ENCODE assay signal across 2 cellular contexts in the genomic region with DNA sequence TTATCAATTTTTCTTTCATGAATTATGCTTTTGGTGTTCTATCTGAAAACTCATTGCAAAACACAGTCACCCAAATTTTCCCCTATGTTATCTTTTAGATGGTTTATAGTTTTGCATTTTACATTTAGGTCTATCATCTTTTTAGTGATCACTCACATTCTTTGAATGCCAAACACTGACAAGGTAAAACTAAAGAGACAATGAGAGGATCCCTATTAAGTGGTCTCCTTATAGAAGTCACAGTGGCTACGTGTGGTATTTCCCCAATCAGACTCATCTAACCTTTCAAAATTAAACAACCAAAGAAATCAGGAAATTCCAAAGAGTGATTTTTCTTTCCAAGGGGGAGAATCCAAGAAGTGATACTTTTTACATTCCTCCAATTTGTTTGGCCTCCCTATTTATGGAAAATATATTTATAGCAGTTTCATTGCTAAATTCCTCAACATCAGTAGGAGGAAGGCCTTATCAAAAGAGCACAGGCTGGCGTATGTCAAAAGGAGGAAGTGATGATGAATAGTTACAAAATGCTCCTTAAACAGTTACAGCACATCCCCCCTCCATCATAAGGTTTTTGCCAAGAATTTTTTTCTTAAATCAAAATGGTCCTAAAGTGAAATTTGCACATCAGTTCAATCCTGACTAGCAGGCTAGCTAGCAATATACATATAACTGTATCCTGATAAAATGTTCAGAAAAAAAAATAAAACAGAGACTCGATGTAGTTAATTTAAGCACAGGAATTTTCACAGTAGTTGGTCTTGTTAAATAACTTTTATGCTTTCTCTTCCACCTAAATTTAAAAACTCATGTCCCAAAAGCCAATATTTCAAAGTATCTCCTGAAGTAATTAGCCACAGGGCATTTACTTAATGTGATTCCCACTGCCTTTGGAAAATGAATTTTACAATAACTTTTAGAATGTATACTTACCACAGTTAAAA.
TF ChIP-seq lines count a peak whose summit lies in the region.

No MANE protein-coding gene starts in this region.

TF ChIP-seq in liver, 16 proteins besides CTCF, POLR2A, EP300 and RAD21 (continued from another document):
- no peak for TF ChIP-seq ZBTB33 (IDR thresholded peaks at IDR 0.05)
- TF ChIP-seq HNF4A (conservative IDR thresholded peaks at IDR 0.05), result no peak

TF ChIP-seq in HepG2, 621 proteins besides CTCF, POLR2A, EP300 and RAD21 (continued from another document):
- TF ChIP-seq, protein P1, sequence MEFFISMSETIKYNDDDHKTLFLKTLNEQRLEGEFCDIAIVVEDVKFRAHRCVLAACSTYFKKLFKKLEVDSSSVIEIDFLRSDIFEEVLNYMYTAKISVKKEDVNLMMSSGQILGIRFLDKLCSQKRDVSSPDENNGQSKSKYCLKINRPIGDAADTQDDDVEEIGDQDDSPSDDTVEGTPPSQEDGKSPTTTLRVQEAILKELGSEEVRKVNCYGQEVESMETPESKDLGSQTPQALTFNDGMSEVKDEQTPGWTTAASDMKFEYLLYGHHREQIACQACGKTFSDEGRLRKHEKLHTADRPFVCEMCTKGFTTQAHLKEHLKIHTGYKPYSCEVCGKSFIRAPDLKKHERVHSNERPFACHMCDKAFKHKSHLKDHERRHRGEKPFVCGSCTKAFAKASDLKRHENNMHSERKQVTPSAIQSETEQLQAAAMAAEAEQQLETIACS (CRISPR knock-in tag; IDR thresholded peaks at IDR 0.05), result no peak
- no peak for TF ChIP-seq ARHGAP35 (CRISPR knock-in tag; IDR thresholded peaks at IDR 0.05; ENCODE audit: borderline replicate concordance)
- TF ChIP-seq PITX1 (CRISPR knock-in tag; IDR thresholded peaks at IDR 0.05), result no peak
- no peak for TF ChIP-seq EHMT2 (IDR thresholded peaks at IDR 0.05; ENCODE audit: borderline replicate concordance, low read depth, low read length)
- TF ChIP-seq TOPORS (CRISPR knock-in tag; IDR thresholded peaks at IDR 0.05), result no peak
- TF ChIP-seq TFE3 (CRISPR knock-in tag; IDR thresholded peaks at IDR 0.05), result no peak
- TF ChIP-seq TCF7L2 (IDR thresholded peaks at IDR 0.05; ENCODE audit: low read depth, low read length), result no peak
- no peak for TF ChIP-seq ZNF296 (CRISPR knock-in tag; conservative IDR thresholded peaks at IDR 0.05)
- TF ChIP-seq TERF1 (CRISPR knock-in tag; IDR thresholded peaks at IDR 0.05), result no peak
- TF ChIP-seq ZNF713 (CRISPR knock-in tag; IDR thresholded peaks at IDR 0.05), result no peak
- no peak for TF ChIP-seq RFXANK (CRISPR knock-in tag; IDR thresholded peaks at IDR 0.05)
- TF ChIP-seq PPARG (CRISPR knock-in tag; conservative IDR thresholded peaks at IDR 0.05), result no peak
